Comparison of ENCODE assay signal across 1 cellular context in the genomic region with DNA sequence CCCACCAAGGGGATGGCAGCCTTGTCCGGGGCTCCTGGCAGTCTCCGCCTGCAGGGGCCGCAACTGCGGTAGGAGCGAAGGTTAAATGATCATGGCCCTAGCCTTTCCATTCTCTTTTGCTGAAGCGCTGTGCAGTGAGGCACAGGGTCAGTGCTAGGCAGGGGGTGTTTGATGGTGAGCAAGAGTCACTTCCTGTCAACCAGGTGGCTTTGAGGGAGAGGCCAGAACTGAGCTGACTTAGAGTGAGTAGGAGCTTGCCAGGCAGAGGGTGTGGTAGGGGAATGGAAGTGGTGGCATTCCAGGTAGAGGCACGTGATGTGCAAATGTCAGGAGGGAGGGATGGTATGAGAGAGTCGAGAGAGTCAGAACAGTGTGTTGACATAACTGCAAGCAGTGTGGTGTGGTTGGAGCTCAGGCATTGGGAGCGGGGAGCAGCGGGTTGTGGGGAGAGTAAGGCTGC.
TF ChIP-seq lines count a peak whose summit lies in the region.

No MANE protein-coding gene starts in this region.

TF ChIP-seq in H1, 55 proteins besides CTCF, POLR2A, EP300 and RAD21 (continued from another document):
- TF ChIP-seq, protein P1, sequence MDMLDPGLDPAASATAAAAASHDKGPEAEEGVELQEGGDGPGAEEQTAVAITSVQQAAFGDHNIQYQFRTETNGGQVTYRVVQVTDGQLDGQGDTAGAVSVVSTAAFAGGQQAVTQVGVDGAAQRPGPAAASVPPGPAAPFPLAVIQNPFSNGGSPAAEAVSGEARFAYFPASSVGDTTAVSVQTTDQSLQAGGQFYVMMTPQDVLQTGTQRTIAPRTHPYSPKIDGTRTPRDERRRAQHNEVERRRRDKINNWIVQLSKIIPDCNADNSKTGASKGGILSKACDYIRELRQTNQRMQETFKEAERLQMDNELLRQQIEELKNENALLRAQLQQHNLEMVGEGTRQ (IDR thresholded peaks at IDR 0.05; ENCODE audit: low read length), result no peak
TF ChIP-seq in H1: peak in this region for 0.
